ENCODE assay signal across 17 cellular contexts in the genomic region with DNA sequence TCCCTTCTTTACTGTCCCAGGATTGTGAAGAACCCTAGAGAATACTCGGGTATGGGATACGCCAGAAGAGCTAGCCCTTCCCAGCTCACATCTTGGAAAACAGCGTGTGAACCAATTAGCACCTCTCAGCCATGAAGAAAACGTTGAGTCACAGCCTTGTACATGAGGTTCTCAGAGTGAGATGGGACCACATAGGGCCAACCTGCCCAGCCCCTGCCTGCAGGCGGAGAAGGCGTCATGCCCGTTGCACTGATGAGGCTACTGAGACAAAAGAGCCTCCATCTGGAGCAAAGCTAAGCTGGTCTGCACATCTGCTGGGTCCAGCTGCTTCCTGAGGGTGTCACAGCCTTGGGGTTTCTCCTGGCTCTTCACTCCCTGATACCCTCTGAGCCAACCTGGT.
A peak's percentile ranks its signal among the peaks of the same experiment; 100 is the strongest.
DNase-seq lines count a peak whose midpoint lies in the region; ATAC-seq and TF ChIP-seq lines count a peak whose summit lies in the region.
"Had no signal": no experiment of that assay in that cellular context is flagged by ENCODE, and none has a peak within 500 bp of the region (broad histone marks: within the 10 kb centered on the region; RNA-seq: fewer than 3 reads in every experiment).

No MANE protein-coding gene starts in this region.

- H3K4me3 Mint-ChIP-seq in glutamatergic neuron (ENCODE audit: unreplicated experiment): no peak overlapping the region
- H3K4me3 Mint-ChIP-seq: CD14-positive monocyte; CD8-positive, alpha-beta T cell; H9; IgD-negative memory B cell had no signal

- H3K4me1 Mint-ChIP-seq in glutamatergic neuron (ENCODE audit: low read depth, unreplicated experiment): peaks cover 13% of the 10 kb centered on the region
- H3K4me1 Mint-ChIP-seq: CD14-positive monocyte had no signal

- H3K27ac Mint-ChIP-seq in glutamatergic neuron (ENCODE audit: unreplicated experiment): peak overlapping the region; percentile 6
- H3K27ac Mint-ChIP-seq: CD8-positive, alpha-beta T cell; H9 had no signal

- ATAC-seq in HG03135 (IDR thresholded peaks at IDR 0.05; ENCODE audit: unreplicated experiment): no peak
- ATAC-seq: CD8-positive, alpha-beta T cell had no signal

- H3K27me3 Mint-ChIP-seq in glutamatergic neuron (ENCODE audit: unreplicated experiment): peaks cover 8% of the 10 kb centered on the region
- H3K27me3 Mint-ChIP-seq: IgD-negative memory B cell had no signal

- peaks cover 3% of the 10 kb centered on the region for H3K9me3 Mint-ChIP-seq in glutamatergic neuron (ENCODE audit: unreplicated experiment)
- H3K9me3 Mint-ChIP-seq: CD8-positive, alpha-beta T cell; H9 had no signal

- no peaks in the 10 kb centered on the region for H3K36me3 Mint-ChIP-seq in glutamatergic neuron (ENCODE audit: unreplicated experiment)
- H3K36me3 Mint-ChIP-seq: CD14-positive monocyte; CD8-positive, alpha-beta T cell had no signal

- no peak for TF ChIP-seq CTCF in glutamatergic neuron (IDR thresholded peaks at IDR 0.05; ENCODE audit: partially characterized antibody, unreplicated experiment)

- DNase-seq in NCI-H82 (lab: John Stamatoyannopoulos, UW) (peak; percentile 66), NCI-H82 treated with DMSO at 0.1 percent for 48 hours (lab: John Stamatoyannopoulos, UW; ENCODE audit: unreplicated experiment) (no peak), NCI-H524 treated with DMSO at 0.1 percent for 48 hours (lab: John Stamatoyannopoulos, UW) (peak; percentile 53), glutamatergic neuron (peak; percentile 25), DMS153 treated with DMSO at 0.1 percent for 48 hours (lab: John Stamatoyannopoulos, UW; ENCODE audit: unreplicated experiment) (no peak), hypothalamus (lab: John Stamatoyannopoulos, UW) (no peak)
- DNase-seq: ACHN; CD8-positive, alpha-beta T cell; COR-L47; DMS79; EL; GDM1; GOT3; H9 had no signal

Comparison
In these comparisons a context has a peak if more than half of its experiments do, and no peak if none do; other contexts are left out.
1. DNase-seq: peak in NCI-H82 (single experiment), NCI-H524 treated with DMSO at 0.1 percent for 48 hours (single experiment) and glutamatergic neuron (single experiment); none in NCI-H82 treated with DMSO at 0.1 percent for 48 hours (single experiment), DMS153 treated with DMSO at 0.1 percent for 48 hours (single experiment) and hypothalamus (0 of 51).